In the genomic region with DNA sequence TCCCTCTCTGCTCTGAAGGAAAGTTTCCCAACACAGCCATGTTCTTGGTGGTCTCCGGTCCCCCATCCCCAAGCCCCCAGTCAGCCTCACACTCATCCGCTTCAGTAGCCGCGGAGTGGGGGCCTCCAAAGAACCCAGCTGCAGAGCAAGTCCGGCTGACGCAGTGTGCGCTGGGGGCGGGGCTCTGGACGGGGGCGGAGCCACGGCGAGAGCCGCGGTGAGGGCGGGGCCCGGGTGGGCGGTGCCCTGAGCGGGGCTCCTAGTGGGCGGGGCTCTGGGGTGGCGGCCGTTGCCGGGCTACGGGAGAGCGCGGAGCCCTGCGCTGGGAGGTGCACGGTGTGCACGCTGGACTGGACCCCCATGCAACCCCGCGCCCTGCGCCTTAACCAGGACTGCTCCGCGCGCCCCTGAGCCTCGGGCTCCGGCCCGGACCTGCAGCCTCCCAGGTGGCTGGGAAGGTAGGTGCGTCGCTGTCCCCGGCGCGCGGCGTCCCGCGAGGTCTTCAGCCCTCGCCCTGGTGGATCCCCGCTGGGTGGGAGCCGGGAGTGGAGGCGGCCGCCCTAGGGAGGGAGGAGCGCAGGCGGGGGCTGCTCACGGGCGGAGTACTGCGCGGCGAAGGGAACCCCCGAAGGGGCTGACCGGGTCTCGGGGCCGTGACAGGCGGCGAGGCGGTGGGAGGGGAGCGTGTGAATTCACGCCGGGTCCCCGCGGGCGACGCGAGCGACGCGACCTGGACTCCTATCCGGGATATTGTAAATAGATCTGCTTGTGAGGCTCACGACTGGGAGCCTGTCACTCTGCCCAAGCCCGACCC, we compare ENCODE assay signal across 8 cellular contexts. TPM values are rescaled to one million over a fixed set of nuclear protein-coding genes. Genes with fewer than 3 reads are reported as not detected.
A peak's percentile ranks its signal among the peaks of the same experiment; 100 is the strongest.
DNase-seq lines count a peak whose midpoint lies in the region; ATAC-seq, FAIRE-seq and TF ChIP-seq lines count a peak whose summit lies in the region.

No MANE protein-coding gene starts in this region.

- peaks cover 13% of the 10 kb centered on the region; the same call in 1 of the 2 replicates for H3K79me2 ChIP-seq in SK-N-SH (ENCODE audit: insufficient read depth)

- H3K27ac Mint-ChIP-seq in activated naive CD4-positive, alpha-beta T cell treated with anti-CD3 and anti-CD28 coated beads, Interleukin-2, amount 50 U/mL, for 72 hours: no peak overlapping the region

- POLR2A ChIA-PET in SK-N-SH (lab: Yijun Ruan, JAX): interaction anchor here (0.6 to 1.5 kb wide), 3 partner anchors 9 to 217 kb away, joined by 3 to 7 read pairs (median 6); a partner anchor contains a TSS

- peak overlapping the region; percentile 83 to 87 for H3K4me3 ChIP-seq in SK-N-SH (ENCODE audit: low read depth in 2 of 2, low read length in 1 of 2)
- H3K4me3 ChIP-seq in pancreas: peak overlapping the region; percentile 72 to 90 (median 84)
- peak overlapping the region; percentile 31 to 77 (median 71) for H3K4me3 ChIP-seq in thyroid gland (replicated peaks in 1 of 3)

- no peak for TF ChIP-seq EP300 in SK-N-SH (IDR thresholded peaks at IDR 0.05; ENCODE audit: borderline replicate concordance in 1 of 2, low read depth in 1 of 2, low read length in 1 of 2)

- H3K9me3 ChIP-seq in SK-N-SH (no peaks in the 10 kb centered on the region), pancreas (no peaks in the 10 kb centered on the region), thyroid gland (no peaks in the 10 kb centered on the region)

- intact Hi-C loops in Right ventricle myocardium inferior (cut with DNase I): loop anchor here (2.0 to 5.0 kb wide), 5 partner anchors 78 to 308 kb away; a partner anchor contains a TSS
- intact Hi-C loops in pancreas (cut with DNase I): no loop called here
- intact Hi-C loops in thyroid gland (cut with DNase I): loop anchor here (10.0 kb wide), 1 partner anchor 46 kb away; no protein-coding TSS in a partner anchor

- peaks cover 8% of the 10 kb centered on the region for H3F3A ChIP-seq in SK-N-SH (replicated peaks; ENCODE audit: insufficient read depth)

- H3K27me3 ChIP-seq in SK-N-SH (ENCODE audit: insufficient read depth) (no peaks in the 10 kb centered on the region), pancreas (no peaks in the 10 kb centered on the region), thyroid gland (no peaks in the 10 kb centered on the region)

- H3K27ac ChIP-seq in SK-N-SH (ENCODE audit: low read depth in 2 of 2, low read length in 1 of 2) (peak overlapping the region; percentile 68 to 84; a peak in 3 of 4 replicates), pancreas (peak overlapping the region; percentile 82 to 94 (median 90)), thyroid gland (peak overlapping the region; percentile 60 to 73 (median 64))

- TF ChIP-seq POLR2A in thyroid gland (IDR thresholded peaks at IDR 0.05): peak in 1 of 2 donors; percentile 69

- peak overlapping the region; percentile 71 for H2AFZ ChIP-seq in SK-N-SH (ENCODE audit: low read depth)

- TF ChIP-seq CTCF in SK-N-SH (IDR thresholded peaks at IDR 0.05) (no peak), pancreas (IDR thresholded peaks at IDR 0.05) (no peak), thyroid gland (IDR thresholded peaks at IDR 0.05) (no peak)

- peak overlapping the region; percentile 87 for H3K4me2 ChIP-seq in SK-N-SH

- no peaks in the 10 kb centered on the region for H3K9me3 Mint-ChIP-seq in activated naive CD4-positive, alpha-beta T cell treated with anti-CD3 and anti-CD28 coated beads, Interleukin-2, amount 50 U/mL, for 72 hours

- CTCF ChIA-PET in SK-N-SH (lab: Yijun Ruan, JAX): interaction anchor here (0.6 to 1.8 kb wide), 19 partner anchors 9 to 310 kb away, joined by 3 to 8 read pairs (median 4); a partner anchor contains a TSS

- peaks cover 0 to 4% of the 10 kb centered on the region in 2 experiments; a peak in 2 of 4 replicates for H3K4me1 ChIP-seq in SK-N-SH (ENCODE audit: control insufficient read depth in 1 of 2, insufficient read depth in 2 of 2, low read depth in 1 of 2, low read length in 1 of 2)
- no peaks in the 10 kb centered on the region for H3K4me1 ChIP-seq in pancreas
- H3K4me1 ChIP-seq in thyroid gland: peaks cover 0 to 7% of the 10 kb centered on the region in 2 donors

- DNase-seq in ELR (ENCODE audit: low read depth) (peak; percentile 88), Kasumi-1 (lab: John Stamatoyannopoulos, UW) (peak; percentile 8 to 36), SK-N-SH (peak; percentile 98), Right ventricle myocardium inferior (ENCODE audit: missing footprints) (peak; percentile 96), pancreas (peak; percentile 89 to 99 (median 96)), thyroid gland (peak; percentile 87 to 92)
- peak; percentile 84 to 94 for DNase-seq in activated naive CD4-positive, alpha-beta T cell treated with anti-CD3 and anti-CD28 coated beads, Interleukin-2, amount 50 U/mL, for 72 hours (ENCODE audit: low spot score in 2 of 2)

- ATAC-seq in GM21825 (IDR thresholded peaks at IDR 0.05; ENCODE audit: unreplicated experiment) (peak; percentile 89), Right ventricle myocardium inferior (peak; percentile 99), pancreas (peak; percentile 97 to 100 (median 98))
- ATAC-seq in activated naive CD4-positive, alpha-beta T cell treated with anti-CD3 and anti-CD28 coated beads, Interleukin-2, amount 50 U/mL, for 72 hours: peak; percentile 94

- H3K36me3 Mint-ChIP-seq in activated naive CD4-positive, alpha-beta T cell treated with anti-CD3 and anti-CD28 coated beads, Interleukin-2, amount 50 U/mL, for 72 hours: peaks cover 0 to 6% of the 10 kb centered on the region in 2 donors

- no peak for TF ChIP-seq RAD21 in SK-N-SH (IDR thresholded peaks at IDR 0.05; ENCODE audit: low read length)

- H3K9me2 ChIP-seq in SK-N-SH: no peaks in the 10 kb centered on the region

- 0% methylated on average over 8 of the region's 79 CpGs for WGBS in SK-N-SH (ENCODE audit: low lambda C conversion rate)
- 0 to 1% methylated on average over 56 to 79 of the region's 79 CpGs for WGBS in pancreas, 2 donors
- 1 to 20% methylated on average over 1 to 24 of the region's 79 CpGs for WGBS in thyroid gland, 2 donors

- peak overlapping the region; percentile 73 for H3K9ac ChIP-seq in SK-N-SH

- FAIRE-seq in pancreas (lab: Jason Lieb, UNC): no peak

- no peaks in the 10 kb centered on the region for H3K36me3 ChIP-seq in SK-N-SH (replicated peaks in 1 of 2; ENCODE audit: control insufficient read depth in 1 of 2, insufficient read depth in 2 of 2, low read length in 1 of 2)
- H3K36me3 ChIP-seq in pancreas: no peaks in the 10 kb centered on the region
- no peaks in the 10 kb centered on the region for H3K36me3 ChIP-seq in thyroid gland

- H4K20me1 ChIP-seq in SK-N-SH (ENCODE audit: insufficient read depth): no peaks in the 10 kb centered on the region

TF ChIP-seq in SK-N-SH, 30 proteins besides CTCF, POLR2A, EP300 and RAD21:
- TF ChIP-seq RFX5 (IDR thresholded peaks at IDR 0.05; ENCODE audit: low read length): no peak
- no peak for TF ChIP-seq GABPA (IDR thresholded peaks at IDR 0.05; ENCODE audit: low read depth)
- no peak for TF ChIP-seq CHD2 (IDR thresholded peaks at IDR 0.05; ENCODE audit: low read length, partially characterized antibody)
- no peak for TF ChIP-seq SMC3 (IDR thresholded peaks at IDR 0.05; ENCODE audit: low read depth, low read length)
- TF ChIP-seq MXI1 (IDR thresholded peaks at IDR 0.05; ENCODE audit: low read depth, low read length): peak; percentile 71; the same call in 1 of the 2 replicates
- 0 out of 2 replicates have a peak, but pooled peaks have one; percentile 27 for TF ChIP-seq NRF1 (IDR thresholded peaks at IDR 0.05; ENCODE audit: low read depth, low read length)
- TF ChIP-seq, protein P1, sequence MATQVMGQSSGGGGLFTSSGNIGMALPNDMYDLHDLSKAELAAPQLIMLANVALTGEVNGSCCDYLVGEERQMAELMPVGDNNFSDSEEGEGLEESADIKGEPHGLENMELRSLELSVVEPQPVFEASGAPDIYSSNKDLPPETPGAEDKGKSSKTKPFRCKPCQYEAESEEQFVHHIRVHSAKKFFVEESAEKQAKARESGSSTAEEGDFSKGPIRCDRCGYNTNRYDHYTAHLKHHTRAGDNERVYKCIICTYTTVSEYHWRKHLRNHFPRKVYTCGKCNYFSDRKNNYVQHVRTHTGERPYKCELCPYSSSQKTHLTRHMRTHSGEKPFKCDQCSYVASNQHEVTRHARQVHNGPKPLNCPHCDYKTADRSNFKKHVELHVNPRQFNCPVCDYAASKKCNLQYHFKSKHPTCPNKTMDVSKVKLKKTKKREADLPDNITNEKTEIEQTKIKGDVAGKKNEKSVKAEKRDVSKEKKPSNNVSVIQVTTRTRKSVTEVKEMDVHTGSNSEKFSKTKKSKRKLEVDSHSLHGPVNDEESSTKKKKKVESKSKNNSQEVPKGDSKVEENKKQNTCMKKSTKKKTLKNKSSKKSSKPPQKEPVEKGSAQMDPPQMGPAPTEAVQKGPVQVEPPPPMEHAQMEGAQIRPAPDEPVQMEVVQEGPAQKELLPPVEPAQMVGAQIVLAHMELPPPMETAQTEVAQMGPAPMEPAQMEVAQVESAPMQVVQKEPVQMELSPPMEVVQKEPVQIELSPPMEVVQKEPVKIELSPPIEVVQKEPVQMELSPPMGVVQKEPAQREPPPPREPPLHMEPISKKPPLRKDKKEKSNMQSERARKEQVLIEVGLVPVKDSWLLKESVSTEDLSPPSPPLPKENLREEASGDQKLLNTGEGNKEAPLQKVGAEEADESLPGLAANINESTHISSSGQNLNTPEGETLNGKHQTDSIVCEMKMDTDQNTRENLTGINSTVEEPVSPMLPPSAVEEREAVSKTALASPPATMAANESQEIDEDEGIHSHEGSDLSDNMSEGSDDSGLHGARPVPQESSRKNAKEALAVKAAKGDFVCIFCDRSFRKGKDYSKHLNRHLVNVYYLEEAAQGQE (IDR thresholded peaks at IDR 0.05; ENCODE audit: low read depth, low read length): no peak
- TF ChIP-seq SIN3A (IDR thresholded peaks at IDR 0.05; ENCODE audit: borderline replicate concordance, low read depth, low read length): no peak
- TF ChIP-seq POLR2AphosphoS5 (IDR thresholded peaks at IDR 0.05; ENCODE audit: low read depth, low read length): peak; percentile 83
- TF ChIP-seq TAF1 (IDR thresholded peaks at IDR 0.05; ENCODE audit: borderline replicate concordance, low read depth, low read length): 0 out of 2 replicates have a peak, but pooled peaks have one; percentile 45
- no peak for TF ChIP-seq JUND (IDR thresholded peaks at IDR 0.05)
TF ChIP-seq in SK-N-SH: peak in this region for 4.

RNA-seq across cellular contexts. Expression of a gene that starts 9.1 kb away (rescaled TPM):
- polyA plus RNA-seq in SK-N-SH (2012; rRNA removed): 4.6 and 6.8 TPM in 2 replicates
- polyA plus RNA-seq in SK-N-SH (2012; cell fraction: cytosol; rRNA removed): 5.9 and 6.2 TPM in 2 replicates
- 5.1 and 10.3 TPM in 2 replicates for polyA plus RNA-seq in SK-N-SH (2012; cell fraction: nucleus; rRNA removed)
- not detected for total RNA-seq in activated naive CD4-positive, alpha-beta T cell treated with anti-CD3 and anti-CD28 coated beads, Interleukin-2, amount 50 U/mL, for 72 hours
- 36.5 TPM for total RNA-seq in Right ventricle myocardium inferior
- total RNA-seq in pancreas: 10 to 100 TPM in 1 of 6 donors, 1 to 10 TPM in 5; 1.5 to 14.1 (median 2.7) TPM
- polyA plus RNA-seq in pancreas: 1 to 10 TPM; 2.7 to 6.2 TPM
- total RNA-seq in thyroid gland: 1 to 10 TPM; 4.9 to 9.2 (median 7.7) TPM

Comparison
In these comparisons a context has a peak if more than half of its experiments do, and no peak if none do; other contexts are left out.
1. Peak in every context shown above with its lines: DNase-seq, ATAC-seq, H3K4me3 ChIP-seq and H3K27ac ChIP-seq.
2. DNase-seq: peak in every context shown above with its lines; median percentile 98 in SK-N-SH; 96 in Right ventricle myocardium inferior; 96 in pancreas; 90 in thyroid gland; 89 in activated naive CD4-positive, alpha-beta T cell treated with anti-CD3 and anti-CD28 coated beads, Interleukin-2, amount 50 U/mL, for 72 hours; 88 in ELR; 22 in Kasumi-1.
3. intact Hi-C loops: an anchor here in Right ventricle myocardium inferior (2.0 to 5.0 kb wide) and thyroid gland (10.0 kb wide); none called in pancreas.